1 cellular context compared by ENCODE assay signal in the genomic region with DNA sequence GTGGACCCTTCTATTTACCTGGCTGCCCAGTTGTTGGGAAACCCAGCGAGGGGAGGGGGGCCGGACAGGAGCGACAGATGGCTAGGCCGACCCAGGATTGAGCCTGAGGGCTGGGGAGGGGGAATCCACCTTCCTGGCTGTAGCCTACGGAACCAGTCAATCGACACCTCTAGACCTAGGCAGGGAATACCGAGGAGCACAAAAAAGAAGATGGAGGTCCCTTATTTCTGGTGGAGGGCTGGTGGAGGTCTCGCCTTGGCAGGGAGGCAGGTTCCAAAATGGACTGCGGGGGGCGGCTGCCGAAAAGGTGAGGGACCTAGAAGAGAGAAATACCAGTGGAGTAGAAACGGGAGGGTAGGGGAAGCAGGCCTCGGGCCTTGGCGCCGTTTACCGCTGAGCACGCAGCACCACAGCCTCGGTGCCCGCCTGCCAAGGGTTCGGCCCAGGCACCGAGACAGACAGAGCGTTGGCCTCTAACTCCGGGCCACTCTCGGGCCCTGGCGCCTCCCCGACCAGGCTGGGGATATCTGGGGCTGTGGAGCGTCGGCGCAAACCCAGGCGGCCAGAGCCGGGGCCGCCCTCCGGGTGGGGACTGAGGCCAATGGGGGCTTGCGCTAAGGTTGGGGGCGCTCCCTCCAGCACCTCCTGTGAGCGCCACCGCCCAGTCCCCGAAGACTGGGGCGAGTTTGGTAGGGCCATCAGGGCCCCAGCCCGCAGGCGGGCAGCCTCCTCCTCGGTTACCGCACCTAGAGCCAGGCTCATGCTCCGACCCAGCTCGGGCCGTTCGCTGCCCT.
TF ChIP-seq lines count a peak whose summit lies in the region.

No MANE protein-coding gene starts in this region.

TF ChIP-seq in GM12878, 131 proteins besides CTCF, POLR2A, EP300 and RAD21:
- TF ChIP-seq BCL11A (IDR thresholded peaks at IDR 0.05; ENCODE audit: low read depth, low read length) (no peak), ZSCAN29 (IDR thresholded peaks at IDR 0.05) (no peak)
TF ChIP-seq in GM12878: peak in this region for 0.
